Comparison of ENCODE assay signal across 1 cellular context in the genomic region with DNA sequence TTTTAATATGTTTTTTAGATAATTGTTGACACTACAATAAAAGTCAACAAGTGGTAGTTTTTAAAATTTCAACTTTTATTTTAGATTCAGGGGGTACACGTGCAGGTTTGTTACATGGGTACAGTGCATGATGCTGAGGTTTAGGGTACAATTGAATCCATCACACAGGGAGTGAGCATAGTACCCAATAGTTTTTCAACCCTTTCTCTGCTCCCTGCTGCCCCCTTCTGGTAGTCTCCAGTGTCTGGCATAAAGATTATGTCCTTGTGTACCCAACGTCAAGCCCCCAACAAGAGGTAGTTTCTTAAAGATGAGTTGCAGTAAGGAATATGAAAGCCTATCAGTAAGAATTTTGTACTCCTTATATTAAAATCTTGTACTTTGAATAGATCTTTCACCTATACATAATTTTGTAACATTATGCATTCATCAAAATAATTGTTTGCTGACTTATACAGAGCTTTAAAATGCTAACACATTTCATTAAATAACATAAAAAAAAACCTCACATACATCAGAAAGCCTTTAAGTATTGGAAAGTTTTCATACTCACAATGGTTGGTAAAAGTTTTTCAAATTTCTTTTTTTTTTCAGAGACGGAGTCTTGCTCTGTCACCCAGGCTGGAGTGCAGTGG.
TF ChIP-seq lines count a peak whose summit lies in the region.

No MANE protein-coding gene starts in this region.

TF ChIP-seq in H1, 55 proteins besides CTCF, POLR2A, EP300 and RAD21 (continued from another document):
- no peak for TF ChIP-seq RXRA (IDR thresholded peaks at IDR 0.05; ENCODE audit: insufficient read depth, low read depth, low read length)
- no peak for TF ChIP-seq KDM5A (IDR thresholded peaks at IDR 0.05; ENCODE audit: low read length)
- TF ChIP-seq SIN3A (conservative IDR thresholded peaks at IDR 0.05 in 1 of 2, IDR thresholded peaks at IDR 0.05 in 1 of 2; ENCODE audit: low read depth in 1 of 2, low read length in 2 of 2): no peak
- no peak for TF ChIP-seq HDAC2 (IDR thresholded peaks at IDR 0.05; ENCODE audit: borderline replicate concordance in 1 of 2, low read depth in 2 of 2, low read length in 2 of 2)
- TF ChIP-seq, protein P1, sequence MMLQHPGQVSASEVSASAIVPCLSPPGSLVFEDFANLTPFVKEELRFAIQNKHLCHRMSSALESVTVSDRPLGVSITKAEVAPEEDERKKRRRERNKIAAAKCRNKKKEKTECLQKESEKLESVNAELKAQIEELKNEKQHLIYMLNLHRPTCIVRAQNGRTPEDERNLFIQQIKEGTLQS (IDR thresholded peaks at IDR 0.05; ENCODE audit: insufficient read depth, low read depth, low read length): no peak
- TF ChIP-seq TCF12 (IDR thresholded peaks at IDR 0.05; ENCODE audit: low read depth, low read length): no peak
- TF ChIP-seq CBX8 (IDR thresholded peaks at IDR 0.05; ENCODE audit: borderline replicate concordance, low read depth, low read length): no peak
- TF ChIP-seq ASH2L (IDR thresholded peaks at IDR 0.05; ENCODE audit: low read length): no peak
- no peak for TF ChIP-seq KDM4A (IDR thresholded peaks at IDR 0.05; ENCODE audit: low read depth, low read length, severe bottlenecking)
- TF ChIP-seq NANOG (IDR thresholded peaks at IDR 0.05; ENCODE audit: insufficient read depth, low read depth, low read length, poor library complexity, severe bottlenecking): no peak
- TF ChIP-seq KDM1A (IDR thresholded peaks at IDR 0.05; ENCODE audit: borderline replicate concordance, low read length): no peak
